8 cellular contexts compared by ENCODE assay signal in genomic region chrX:103831803-103832544, GRCh38. TPM values are rescaled to one million over a fixed set of nuclear protein-coding genes. Genes with fewer than 3 reads are reported as not detected.
DNase-seq lines count a peak whose midpoint lies in the region; ATAC-seq and TF ChIP-seq lines count a peak whose summit lies in the region.

Gene RAB9B (minus strand): TSS chrX:103832257. CDS start chrX:103825784, 6,473 bp downstream.

- H3K9ac ChIP-seq in BLaER1: peak within 1 kb of the TSS; percentile 21
- H3K9ac ChIP-seq in NT2/D1 (ENCODE audit: insufficient read length, low read depth): peak within 1 kb of the TSS; percentile 73

- H3K9me3 ChIP-seq in BLaER1 (0 out of 2 replicates have a peak, but pooled peaks cover 4% of the 10 kb centered on the region), NT2/D1 (ENCODE audit: insufficient read depth, low read length) (no peaks in the 10 kb centered on the region), upper lobe of right lung (no peaks in the 10 kb centered on the region)

- H3K27ac Mint-ChIP-seq in activated naive CD4-positive, alpha-beta T cell treated with anti-CD3 and anti-CD28 coated beads, Interleukin-2, amount 10 ng/mL, durations not matched to agents 7 days and 5 days: no peak within 1 kb of the TSS
- H3K27ac Mint-ChIP-seq in glutamatergic neuron (ENCODE audit: unreplicated experiment): peak within 1 kb of the TSS; percentile 89

- TF ChIP-seq CTCF in glutamatergic neuron (IDR thresholded peaks at IDR 0.05; ENCODE audit: partially characterized antibody, unreplicated experiment) (no peak), upper lobe of right lung (IDR thresholded peaks at IDR 0.05) (no peak)

- H3K4me3 Mint-ChIP-seq in activated naive CD4-positive, alpha-beta T cell treated with anti-CD3 and anti-CD28 coated beads, Interleukin-2, amount 10 ng/mL, durations not matched to agents 7 days and 5 days: peak within 1 kb of the TSS; percentile 74
- peak within 1 kb of the TSS; percentile 91 for H3K4me3 Mint-ChIP-seq in glutamatergic neuron (ENCODE audit: unreplicated experiment)

- no peaks in the 10 kb centered on the region for H4K20me1 ChIP-seq in BLaER1

- intact Hi-C loops in upper lobe of right lung (cut with DNase I): no loop called here

- peaks cover 18% of the 10 kb centered on the region for H3K27me3 Mint-ChIP-seq in activated naive CD4-positive, alpha-beta T cell treated with anti-CD3 and anti-CD28 coated beads, Interleukin-2, amount 10 ng/mL, durations not matched to agents 7 days and 5 days
- peaks cover 6% of the 10 kb centered on the region for H3K27me3 Mint-ChIP-seq in glutamatergic neuron (ENCODE audit: unreplicated experiment)

- H3K27ac ChIP-seq in BLaER1 (no peak within 1 kb of the TSS), upper lobe of right lung (no peak within 1 kb of the TSS)

- DNase-seq in NT2/D1 (ENCODE audit: low read depth, low spot score) (peak; percentile 39), glutamatergic neuron (peak; percentile 79), occipital lobe (lab: John Stamatoyannopoulos, UW) (peak; percentile 50), upper lobe of right lung (peak; percentile 83)
- DNase-seq in activated naive CD4-positive, alpha-beta T cell treated with anti-CD3 and anti-CD28 coated beads, Interleukin-2, amount 10 ng/mL, durations not matched to agents 7 days and 5 days: peak; percentile 69

- H3K9me3 Mint-ChIP-seq in activated naive CD4-positive, alpha-beta T cell treated with anti-CD3 and anti-CD28 coated beads, Interleukin-2, amount 10 ng/mL, durations not matched to agents 7 days and 5 days: no peaks in the 10 kb centered on the region
- H3K9me3 Mint-ChIP-seq in glutamatergic neuron (ENCODE audit: unreplicated experiment): peaks cover 5% of the 10 kb centered on the region

- H3K27me3 ChIP-seq in BLaER1 (no peaks in the 10 kb centered on the region), NT2/D1 (ENCODE audit: insufficient read depth, insufficient read length) (peaks cover 40% of the 10 kb centered on the region), upper lobe of right lung (no peaks in the 10 kb centered on the region)

- H3K4me1 Mint-ChIP-seq in activated naive CD4-positive, alpha-beta T cell treated with anti-CD3 and anti-CD28 coated beads, Interleukin-2, amount 10 ng/mL, durations not matched to agents 7 days and 5 days: peaks cover 3% of the 10 kb centered on the region
- H3K4me1 Mint-ChIP-seq in glutamatergic neuron (ENCODE audit: low read depth, unreplicated experiment): peaks cover 7% of the 10 kb centered on the region

- H3K4me3 ChIP-seq in BLaER1 (peak within 1 kb of the TSS; percentile 69), NT2/D1 (ENCODE audit: insufficient read length, low read depth) (peak within 1 kb of the TSS; percentile 58), upper lobe of right lung (peak within 1 kb of the TSS; percentile 58)

- H3K4me2 ChIP-seq in BLaER1: peak within 1 kb of the TSS; percentile 73

- no peaks in the 10 kb centered on the region for H3K36me3 Mint-ChIP-seq in activated naive CD4-positive, alpha-beta T cell treated with anti-CD3 and anti-CD28 coated beads, Interleukin-2, amount 10 ng/mL, durations not matched to agents 7 days and 5 days
- H3K36me3 Mint-ChIP-seq in glutamatergic neuron (ENCODE audit: unreplicated experiment): no peaks in the 10 kb centered on the region

- ATAC-seq in GM19324 (IDR thresholded peaks at IDR 0.05; ENCODE audit: low FRiP score, unreplicated experiment) (peak; percentile 55), HG03457 (IDR thresholded peaks at IDR 0.05; ENCODE audit: unreplicated experiment) (peak; percentile 44), upper lobe of right lung (peak; percentile 90)

- H3K4me1 ChIP-seq in BLaER1: no peaks in the 10 kb centered on the region
- H3K4me1 ChIP-seq in NT2/D1 (ENCODE audit: insufficient read depth, insufficient read length): peaks cover 3% of the 10 kb centered on the region
- H3K4me1 ChIP-seq in upper lobe of right lung: no peaks in the 10 kb centered on the region

- H3K36me3 ChIP-seq in BLaER1 (no peaks in the 10 kb centered on the region), NT2/D1 (ENCODE audit: insufficient read depth, insufficient read length, low read length) (no peaks in the 10 kb centered on the region), upper lobe of right lung (no peaks in the 10 kb centered on the region)

- CTCF ChIA-PET in activated naive CD4-positive, alpha-beta T cell treated with anti-CD3 and anti-CD28 coated beads, Interleukin-2, amount 10 ng/mL, durations not matched to agents 7 days and 5 days (lab: Charles Lee): interaction anchor here (0.8 to 2.5 kb wide), 2 partner anchors 12 to 13 kb away, joined by 4 to 7 read pairs; no protein-coding TSS in a partner anchor

RNA-seq across cellular contexts. Expression of gene RAB9B, which starts in this region (rescaled TPM):
- total RNA-seq in glutamatergic neuron (ENCODE audit: unreplicated experiment) (4.5 TPM), occipital lobe (36.3 TPM), upper lobe of right lung (0.55 TPM)

Comparison
In these comparisons a context has a peak if more than half of its experiments do, and no peak if none do; other contexts are left out.
1. Peak in DNase-seq, ATAC-seq and H3K4me3 ChIP-seq in upper lobe of right lung; RNA of the gene not detected or under 1 TPM.